In genomic region chr11:130070109-130070828, GRCh38 we compare ENCODE assay signal across 8 cellular contexts. TPM values are rescaled to one million over a fixed set of nuclear protein-coding genes. Genes with fewer than 3 reads are reported as not detected.
A peak's percentile ranks its signal among the peaks of the same experiment; 100 is the strongest.
DNase-seq lines count a peak whose midpoint lies in the region; ATAC-seq and TF ChIP-seq lines count a peak whose summit lies in the region.

No MANE protein-coding gene starts in this region.

- H3K27me3 ChIP-seq in upper lobe of left lung = no peaks in the 10 kb centered on the region

- H3K4me1 ChIP-seq in upper lobe of left lung = peaks cover 10 to 40% (median 20%) of the 10 kb centered on the region in 4 donors

- 0% methylated on average over 2 to 50 of the region's 99 CpGs for WGBS in upper lobe of left lung, 2 donors

- TF ChIP-seq CTCF in upper lobe of left lung (IDR thresholded peaks at IDR 0.05) = peak in 2 of 6 experiments; percentile 7 to 9

- peak; percentile 24 for ATAC-seq in HG02885 (IDR thresholded peaks at IDR 0.05; ENCODE audit: poor library complexity, unreplicated experiment)
- ATAC-seq in upper lobe of left lung (ENCODE audit: low FRiP score in 2 of 2) = peak in 1 of 2 donors; percentile 30

- peak overlapping the region; percentile 95 to 97 (median 96) for H3K27ac ChIP-seq in upper lobe of left lung

- H3K4me3 ChIP-seq in upper lobe of left lung = peak overlapping the region; percentile 69 to 93 (median 92)

- H3K9me3 ChIP-seq in upper lobe of left lung = no peaks in the 10 kb centered on the region

- TF ChIP-seq EP300 in upper lobe of left lung (IDR thresholded peaks at IDR 0.05) = no peak

- no peaks in the 10 kb centered on the region for H3K36me3 ChIP-seq in upper lobe of left lung

- DNase-seq in NCI-H2029 (lab: John Stamatoyannopoulos, UW) (peak; percentile 10), NCI-H2029 treated with DMSO at 0.1 percent for 48 hours (lab: John Stamatoyannopoulos, UW) (no peak), OCI-M1 (lab: John Stamatoyannopoulos, UW) (peak; percentile 73), activated gamma-delta T cell treated with Interleukin-2 at 50 U/mL for 16 hours (peak; percentile 33), germinal center (ENCODE audit: low spot score) (peak; percentile 69), nucleus accumbens (lab: John Stamatoyannopoulos, UW) (peak in 41 of 56 donors; percentile 7 to 71 (median 33)), upper lobe of left lung (peak in 1 of 2 donors; percentile 90)

- peak in 1 of 4 donors; percentile 2 for TF ChIP-seq POLR2A in upper lobe of left lung (IDR thresholded peaks at IDR 0.05)

RNA-seq across cellular contexts. Expression of gene APLP2, which starts 0.6 kb away (rescaled TPM):
- total RNA-seq in upper lobe of left lung = 100 to 1,000 TPM; 249 to 939 (median 653) TPM
